In genomic region chr19:12325690-12326089, GRCh38 we compare ENCODE assay signal across 1 cellular context.
TF ChIP-seq lines count a peak whose summit lies in the region.

No MANE protein-coding gene starts in this region.

TF ChIP-seq in HepG2, 621 proteins besides CTCF, POLR2A, EP300 and RAD21 (continued from another document and continues in another):
- TF ChIP-seq, protein P1, sequence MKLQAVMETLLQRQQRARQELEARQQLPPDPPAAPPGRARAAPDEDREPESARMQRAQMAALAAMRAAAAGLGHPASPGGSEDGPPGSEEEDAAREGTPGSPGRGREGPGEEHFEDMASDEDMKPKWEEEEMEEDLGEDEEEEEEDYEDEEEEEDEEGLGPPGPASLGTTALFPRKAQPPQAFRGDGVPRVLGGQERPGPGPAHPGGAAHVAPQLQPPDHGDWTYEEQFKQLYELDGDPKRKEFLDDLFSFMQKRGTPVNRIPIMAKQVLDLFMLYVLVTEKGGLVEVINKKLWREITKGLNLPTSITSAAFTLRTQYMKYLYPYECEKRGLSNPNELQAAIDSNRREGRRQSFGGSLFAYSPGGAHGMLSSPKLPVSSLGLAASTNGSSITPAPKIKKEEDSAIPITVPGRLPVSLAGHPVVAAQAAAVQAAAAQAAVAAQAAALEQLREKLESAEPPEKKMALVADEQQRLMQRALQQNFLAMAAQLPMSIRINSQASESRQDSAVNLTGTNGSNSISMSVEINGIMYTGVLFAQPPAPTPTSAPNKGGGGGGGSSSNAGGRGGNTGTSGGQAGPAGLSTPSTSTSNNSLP (IDR thresholded peaks at IDR 0.05; ENCODE audit: low read depth, low read length) = peak; percentile 52; the same call in 1 of the 2 replicates
- TF ChIP-seq, protein P2, sequence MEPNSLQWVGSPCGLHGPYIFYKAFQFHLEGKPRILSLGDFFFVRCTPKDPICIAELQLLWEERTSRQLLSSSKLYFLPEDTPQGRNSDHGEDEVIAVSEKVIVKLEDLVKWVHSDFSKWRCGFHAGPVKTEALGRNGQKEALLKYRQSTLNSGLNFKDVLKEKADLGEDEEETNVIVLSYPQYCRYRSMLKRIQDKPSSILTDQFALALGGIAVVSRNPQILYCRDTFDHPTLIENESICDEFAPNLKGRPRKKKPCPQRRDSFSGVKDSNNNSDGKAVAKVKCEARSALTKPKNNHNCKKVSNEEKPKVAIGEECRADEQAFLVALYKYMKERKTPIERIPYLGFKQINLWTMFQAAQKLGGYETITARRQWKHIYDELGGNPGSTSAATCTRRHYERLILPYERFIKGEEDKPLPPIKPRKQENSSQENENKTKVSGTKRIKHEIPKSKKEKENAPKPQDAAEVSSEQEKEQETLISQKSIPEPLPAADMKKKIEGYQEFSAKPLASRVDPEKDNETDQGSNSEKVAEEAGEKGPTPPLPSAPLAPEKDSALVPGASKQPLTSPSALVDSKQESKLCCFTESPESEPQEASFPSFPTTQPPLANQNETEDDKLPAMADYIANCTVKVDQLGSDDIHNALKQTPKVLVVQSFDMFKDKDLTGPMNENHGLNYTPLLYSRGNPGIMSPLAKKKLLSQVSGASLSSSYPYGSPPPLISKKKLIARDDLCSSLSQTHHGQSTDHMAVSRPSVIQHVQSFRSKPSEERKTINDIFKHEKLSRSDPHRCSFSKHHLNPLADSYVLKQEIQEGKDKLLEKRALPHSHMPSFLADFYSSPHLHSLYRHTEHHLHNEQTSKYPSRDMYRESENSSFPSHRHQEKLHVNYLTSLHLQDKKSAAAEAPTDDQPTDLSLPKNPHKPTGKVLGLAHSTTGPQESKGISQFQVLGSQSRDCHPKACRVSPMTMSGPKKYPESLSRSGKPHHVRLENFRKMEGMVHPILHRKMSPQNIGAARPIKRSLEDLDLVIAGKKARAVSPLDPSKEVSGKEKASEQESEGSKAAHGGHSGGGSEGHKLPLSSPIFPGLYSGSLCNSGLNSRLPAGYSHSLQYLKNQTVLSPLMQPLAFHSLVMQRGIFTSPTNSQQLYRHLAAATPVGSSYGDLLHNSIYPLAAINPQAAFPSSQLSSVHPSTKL (CRISPR knock-in tag; IDR thresholded peaks at IDR 0.05) = peak; percentile 77
- TF ChIP-seq TSC22D2 (CRISPR knock-in tag; IDR thresholded peaks at IDR 0.05; ENCODE audit: borderline replicate concordance) (no peak), ZBTB43 (CRISPR knock-in tag; conservative IDR thresholded peaks at IDR 0.05) (no peak), DPF2 (CRISPR knock-in tag; IDR thresholded peaks at IDR 0.05; ENCODE audit: borderline replicate concordance, low read depth) (peak; percentile 66; the same call in 1 of the 2 replicates), PATZ1 (CRISPR knock-in tag; IDR thresholded peaks at IDR 0.05) (0 out of 2 replicates have a peak, but pooled peaks have one; percentile 9), TOPORS (CRISPR knock-in tag; IDR thresholded peaks at IDR 0.05) (no peak), POGZ (CRISPR knock-in tag; IDR thresholded peaks at IDR 0.05) (no peak), SRY (CRISPR knock-in tag; IDR thresholded peaks at IDR 0.05) (no peak), FOXJ3 (CRISPR knock-in tag; IDR thresholded peaks at IDR 0.05; ENCODE audit: borderline replicate concordance) (no peak; the same call in 1 of the 2 replicates), ATF7 (IDR thresholded peaks at IDR 0.05) (no peak), ATF7 (CRISPR knock-in tag; IDR thresholded peaks at IDR 0.05) (no peak), GATAD2A (CRISPR knock-in tag; IDR thresholded peaks at IDR 0.05) (peak; percentile 75), SALL2 (CRISPR knock-in tag; IDR thresholded peaks at IDR 0.05) (no peak), GLI4 (CRISPR knock-in tag; IDR thresholded peaks at IDR 0.05; ENCODE audit: borderline replicate concordance) (no peak), DR1 (CRISPR knock-in tag; IDR thresholded peaks at IDR 0.05) (no peak), RCOR2 (CRISPR knock-in tag; IDR thresholded peaks at IDR 0.05) (peak; percentile 73), ZNF619 (CRISPR knock-in tag; IDR thresholded peaks at IDR 0.05) (no peak), ZNF24 (IDR thresholded peaks at IDR 0.05) (no peak), NR1H2 (CRISPR knock-in tag; IDR thresholded peaks at IDR 0.05; ENCODE audit: borderline replicate concordance, low read depth) (no peak), ZNF33B (CRISPR knock-in tag; IDR thresholded peaks at IDR 0.05) (no peak), ZNF337 (CRISPR knock-in tag; IDR thresholded peaks at IDR 0.05; ENCODE audit: borderline replicate concordance, low read depth) (no peak), ZBTB49 (CRISPR knock-in tag; IDR thresholded peaks at IDR 0.05; ENCODE audit: borderline replicate concordance) (no peak), HHEX (CRISPR knock-in tag; IDR thresholded peaks at IDR 0.05) (no peak), ZIK1 (CRISPR knock-in tag; IDR thresholded peaks at IDR 0.05; ENCODE audit: borderline replicate concordance, low read depth) (no peak), CEBPG (CRISPR knock-in tag; IDR thresholded peaks at IDR 0.05) (peak; percentile 49), NCOA1 (CRISPR knock-in tag; IDR thresholded peaks at IDR 0.05) (no peak), NPAS2 (CRISPR knock-in tag; IDR thresholded peaks at IDR 0.05; ENCODE audit: borderline replicate concordance) (no peak), SOX6 (IDR thresholded peaks at IDR 0.05) (no peak), SOX6 (CRISPR knock-in tag; IDR thresholded peaks at IDR 0.05) (peak; percentile 71; the same call in 1 of the 2 replicates), JDP2 (CRISPR knock-in tag; IDR thresholded peaks at IDR 0.05; ENCODE audit: borderline replicate concordance) (no peak), ZNF574 (CRISPR knock-in tag; IDR thresholded peaks at IDR 0.05) (no peak), HNF4A (CRISPR knock-in tag; IDR thresholded peaks at IDR 0.05) (peak; percentile 44; the same call in 1 of the 2 replicates), TCF7 (IDR thresholded peaks at IDR 0.05; ENCODE audit: low read depth) (peak; percentile 83), TCF12 (IDR thresholded peaks at IDR 0.05) (no peak), TCF12 (CRISPR knock-in tag; IDR thresholded peaks at IDR 0.05) (no peak), BCL6 (CRISPR knock-in tag; IDR thresholded peaks at IDR 0.05) (peak; percentile 77), TBP (CRISPR knock-in tag; IDR thresholded peaks at IDR 0.05) (no peak)
- TF ChIP-seq, protein P3, sequence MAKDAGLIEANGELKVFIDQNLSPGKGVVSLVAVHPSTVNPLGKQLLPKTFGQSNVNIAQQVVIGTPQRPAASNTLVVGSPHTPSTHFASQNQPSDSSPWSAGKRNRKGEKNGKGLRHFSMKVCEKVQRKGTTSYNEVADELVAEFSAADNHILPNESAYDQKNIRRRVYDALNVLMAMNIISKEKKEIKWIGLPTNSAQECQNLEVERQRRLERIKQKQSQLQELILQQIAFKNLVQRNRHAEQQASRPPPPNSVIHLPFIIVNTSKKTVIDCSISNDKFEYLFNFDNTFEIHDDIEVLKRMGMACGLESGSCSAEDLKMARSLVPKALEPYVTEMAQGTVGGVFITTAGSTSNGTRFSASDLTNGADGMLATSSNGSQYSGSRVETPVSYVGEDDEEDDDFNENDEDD (CRISPR knock-in tag; IDR thresholded peaks at IDR 0.05; ENCODE audit: borderline replicate concordance) = no peak
- TF ChIP-seq, protein P4, sequence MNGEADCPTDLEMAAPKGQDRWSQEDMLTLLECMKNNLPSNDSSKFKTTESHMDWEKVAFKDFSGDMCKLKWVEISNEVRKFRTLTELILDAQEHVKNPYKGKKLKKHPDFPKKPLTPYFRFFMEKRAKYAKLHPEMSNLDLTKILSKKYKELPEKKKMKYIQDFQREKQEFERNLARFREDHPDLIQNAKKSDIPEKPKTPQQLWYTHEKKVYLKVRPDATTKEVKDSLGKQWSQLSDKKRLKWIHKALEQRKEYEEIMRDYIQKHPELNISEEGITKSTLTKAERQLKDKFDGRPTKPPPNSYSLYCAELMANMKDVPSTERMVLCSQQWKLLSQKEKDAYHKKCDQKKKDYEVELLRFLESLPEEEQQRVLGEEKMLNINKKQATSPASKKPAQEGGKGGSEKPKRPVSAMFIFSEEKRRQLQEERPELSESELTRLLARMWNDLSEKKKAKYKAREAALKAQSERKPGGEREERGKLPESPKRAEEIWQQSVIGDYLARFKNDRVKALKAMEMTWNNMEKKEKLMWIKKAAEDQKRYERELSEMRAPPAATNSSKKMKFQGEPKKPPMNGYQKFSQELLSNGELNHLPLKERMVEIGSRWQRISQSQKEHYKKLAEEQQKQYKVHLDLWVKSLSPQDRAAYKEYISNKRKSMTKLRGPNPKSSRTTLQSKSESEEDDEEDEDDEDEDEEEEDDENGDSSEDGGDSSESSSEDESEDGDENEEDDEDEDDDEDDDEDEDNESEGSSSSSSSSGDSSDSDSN (CRISPR knock-in tag; IDR thresholded peaks at IDR 0.05) = no peak
- TF ChIP-seq, protein P5, sequence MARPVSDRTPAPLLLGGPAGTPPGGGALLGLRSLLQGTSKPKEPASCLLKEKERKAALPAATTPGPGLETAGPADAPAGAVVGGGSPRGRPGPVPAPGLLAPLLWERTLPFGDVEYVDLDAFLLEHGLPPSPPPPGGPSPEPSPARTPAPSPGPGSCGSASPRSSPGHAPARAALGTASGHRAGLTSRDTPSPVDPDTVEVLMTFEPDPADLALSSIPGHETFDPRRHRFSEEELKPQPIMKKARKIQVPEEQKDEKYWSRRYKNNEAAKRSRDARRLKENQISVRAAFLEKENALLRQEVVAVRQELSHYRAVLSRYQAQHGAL (CRISPR knock-in tag; IDR thresholded peaks at IDR 0.05; ENCODE audit: not compliant biosample characterization) = no peak
